ENCODE assay signal across 9 cellular contexts in the genomic region with DNA sequence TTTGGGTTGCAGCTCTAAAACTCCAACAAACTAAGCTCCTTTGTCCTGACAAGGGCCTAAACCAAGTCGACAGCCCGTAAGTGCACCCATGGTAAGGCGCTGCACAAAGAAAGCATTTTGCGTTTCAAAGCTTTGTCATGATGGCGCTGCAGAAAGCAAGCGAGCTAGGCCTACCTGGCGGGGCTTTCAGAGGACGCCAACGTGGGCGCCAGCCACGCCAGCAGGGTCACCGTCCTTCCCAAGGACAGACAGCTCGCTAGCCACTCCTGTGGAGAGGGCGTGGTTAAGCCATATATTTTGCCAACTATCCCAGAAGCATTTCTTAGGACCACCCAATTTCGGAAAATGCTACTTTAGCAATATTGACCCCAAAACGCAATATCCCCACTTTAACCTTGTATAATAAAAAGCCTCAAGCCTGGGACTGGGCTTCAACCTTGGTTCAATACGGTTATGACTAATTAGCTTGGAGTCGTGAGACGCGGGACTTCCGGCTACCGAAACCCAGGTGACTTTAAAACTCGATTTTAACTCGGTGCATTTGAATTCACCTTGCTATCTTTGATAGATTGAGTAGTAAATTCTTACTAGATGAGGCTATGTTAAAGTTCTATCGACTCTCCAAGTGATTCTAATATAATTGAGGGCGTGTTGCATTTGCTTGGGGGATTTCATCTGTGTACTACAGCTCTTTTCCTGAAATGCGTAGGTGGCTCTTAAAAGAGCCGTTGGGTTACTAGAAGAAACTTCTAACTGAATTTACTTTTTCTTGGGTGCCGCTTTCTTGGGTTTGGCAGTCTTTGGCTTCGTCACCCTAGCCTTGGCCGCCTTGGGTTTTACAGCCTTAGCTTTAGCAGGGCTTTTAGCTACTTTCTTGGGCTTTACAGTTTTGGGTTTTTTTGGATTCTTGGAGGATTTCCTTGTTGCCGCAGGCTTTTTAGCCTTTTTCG. TPM values are rescaled to one million over a fixed set of nuclear protein-coding genes. Genes with fewer than 3 reads are reported as not detected.
DNase-seq lines count a peak whose midpoint lies in the region; FAIRE-seq and TF ChIP-seq lines count a peak whose summit lies in the region.
"Had no signal": no experiment of that assay in that cellular context is flagged by ENCODE, and none has a peak within 500 bp of the region (broad histone marks: within the 10 kb centered on the region; RNA-seq: fewer than 3 reads in every experiment).

No MANE protein-coding gene starts in this region.

- no peaks in the 10 kb centered on the region for H3K36me3 Mint-ChIP-seq in H9 (ENCODE audit: insufficient read depth in 1 of 3, low read depth in 3 of 3)

- H3K4me1 ChIP-seq in H9 (ENCODE audit: insufficient read depth, low read length) (no peaks in the 10 kb centered on the region; the same call in 1 of the 2 replicates), ascending aorta (peaks cover 0 to 3% of the 10 kb centered on the region in 2 donors), spleen (peaks cover 0 to 27% (median 20%) of the 10 kb centered on the region in 6 donors)

- peak overlapping the region; percentile 33; the same call in 1 of the 2 replicates for H3K14ac ChIP-seq in H9 (ENCODE audit: insufficient read depth, low read length)

- no peaks in the 10 kb centered on the region for H3K36me3 ChIP-seq in ascending aorta
- no peaks in the 10 kb centered on the region for H3K36me3 ChIP-seq in spleen

- H2BK12ac ChIP-seq in H9 (ENCODE audit: insufficient read length, low read depth, low read length): no peak overlapping the region

- peak overlapping the region; percentile 48 for H3K9ac ChIP-seq in H9 (ENCODE audit: extremely low read depth, insufficient read length, low read length)

- no peaks in the 10 kb centered on the region for H4K20me1 ChIP-seq in H9 (ENCODE audit: control insufficient read depth, insufficient read depth, insufficient read length)

- no peak overlapping the region for H4K5ac ChIP-seq in H9 (ENCODE audit: insufficient read length, low read depth, low read length)

- peaks cover 12 to 32% of the 10 kb centered on the region in 2 experiments; a peak in 3 of 4 replicates for H3K4me1 Mint-ChIP-seq in H9

- no peak overlapping the region for H3K23ac ChIP-seq in H9 (ENCODE audit: insufficient read length, low read depth, low read length)

- TF ChIP-seq CTCF in H9 (conservative IDR thresholded peaks at IDR 0.05) (no peak), ascending aorta (IDR thresholded peaks at IDR 0.05) (no peak), spleen (IDR thresholded peaks at IDR 0.05 in 8 of 11, conservative IDR thresholded peaks at IDR 0.05 in 3 of 11) (no peak)

- no peak overlapping the region for H2AK5ac ChIP-seq in H9 (ENCODE audit: insufficient read length, low read length)

- peak overlapping the region; percentile 4 for H3K4me2 ChIP-seq in H9 (ENCODE audit: insufficient read depth, insufficient read length, low read length)

- WGBS in H9 (ENCODE audit: extremely low coverage, insufficient read length, low lambda C conversion rate): no CpG with 5 or more reads among the region's 33 CpGs
- whole genome bisulfite sequencing in spleen, 5 donors: 69 to 91% (median 77%) methylated on average over 33 of the region's 33 CpGs

- no peak overlapping the region for H2BK15ac ChIP-seq in H9 (ENCODE audit: low read depth, low read length)

- H3K9me3 ChIP-seq in H9 (ENCODE audit: control insufficient read depth, low read depth, low read length): no peaks in the 10 kb centered on the region
- no peaks in the 10 kb centered on the region for H3K9me3 ChIP-seq in ascending aorta
- H3K9me3 ChIP-seq in spleen: peaks cover 0 to 28% (median 2%) of the 10 kb centered on the region in 8 donors

- H3K27me3 ChIP-seq in H9 (ENCODE audit: insufficient read depth, low read length) (no peaks in the 10 kb centered on the region), ascending aorta (no peaks in the 10 kb centered on the region), spleen (replicated peaks in 1 of 7) (no peaks in the 10 kb centered on the region)

- H3T11ph ChIP-seq in H9 (ENCODE audit: low read length): no peak overlapping the region

- H3K4me3 ChIP-seq in ascending aorta (peak overlapping the region; percentile 36 to 73), iPS-11a (ENCODE audit: low read depth, low read length) (peak overlapping the region; percentile 49), spleen (peak overlapping the region in 4 of 8 donors; percentile 10 to 58 (median 26))

- DNase-seq in H9 (peak; percentile 56), ascending aorta (ENCODE audit: low spot score in 2 of 2) (no peak), spleen (no peak), NCI-H187 treated with DMSO at 0.1 percent for 48 hours (lab: John Stamatoyannopoulos, UW) (no peak), H54 (ENCODE audit: insufficient read length, low spot score) (no peak), occipital lobe (lab: John Stamatoyannopoulos, UW) (no peak), NCI-H446 (lab: John Stamatoyannopoulos, UW) (no peak)
- DNase-seq: NCI-H345 had no signal

- no peak overlapping the region for H2AFZ ChIP-seq in H9 (ENCODE audit: low read length)

- no peak for TF ChIP-seq POLR2A in spleen (IDR thresholded peaks at IDR 0.05)
- TF ChIP-seq POLR2A in H54 (IDR thresholded peaks at IDR 0.05; ENCODE audit: low read depth, low read length): no peak

- H4K8ac ChIP-seq in H9 (replicated peaks; ENCODE audit: insufficient read length, low read depth, low read length): no peak overlapping the region

- H3K23me2 ChIP-seq in H9 (ENCODE audit: insufficient read length, low read depth, low read length, poor library complexity, severe bottlenecking): peaks cover 14% of the 10 kb centered on the region

- H2BK20ac ChIP-seq in H9 (ENCODE audit: low read depth, low read length, poor library complexity, severe bottlenecking): no peak overlapping the region

- H3K79me2 ChIP-seq in H9 (ENCODE audit: insufficient read depth, low read length): no peaks in the 10 kb centered on the region

- peak overlapping the region; percentile 4 to 54; a peak in 4 of 5 replicates for H3K4me3 Mint-ChIP-seq in H9

- peak overlapping the region; percentile 86 for H3K18ac ChIP-seq in H9 (ENCODE audit: insufficient read length, low read depth, low read length)

- H3K9me3 Mint-ChIP-seq in H9: no peaks in the 10 kb centered on the region; a peak in 1 of 5 replicates

- H3K79me1 ChIP-seq in H9 (ENCODE audit: insufficient read depth, low read depth, low read length, poor library complexity, severe bottlenecking): no peaks in the 10 kb centered on the region

- H3K27me3 Mint-ChIP-seq in H9 (ENCODE audit: low read depth): no peaks in the 10 kb centered on the region

- no peak overlapping the region for H4K91ac ChIP-seq in H9 (ENCODE audit: insufficient read length, low read depth, low read length)

- no peak for FAIRE-seq in H54 (lab: Jason Lieb, UNC)

- H3K27ac Mint-ChIP-seq in H9: peak overlapping the region in 2 of 3 experiments; percentile 8 to 95; a peak in 4 of 7 replicates

- H3K27ac ChIP-seq in H9 (ENCODE audit: insufficient read length, low read depth, low read length): no peak overlapping the region
- peak overlapping the region; percentile 80 to 86 for H3K27ac ChIP-seq in ascending aorta
- peak overlapping the region in 6 of 8 donors; percentile 47 to 71 (median 66) for H3K27ac ChIP-seq in spleen

- H3K4ac ChIP-seq in H9 (ENCODE audit: low read depth, low read length): no peak overlapping the region; the same call in 1 of the 2 replicates

- H2BK120ac ChIP-seq in H9 (ENCODE audit: low read depth, low read length, poor library complexity, severe bottlenecking): no peak overlapping the region

- H3K56ac ChIP-seq in H9 (ENCODE audit: insufficient read length, low read depth, low read length): no peak overlapping the region

- H2BK5ac ChIP-seq in H9 (ENCODE audit: insufficient read length, low read length): no peak overlapping the region

- intact Hi-C loops in ascending aorta (cut with DNase I) (loop anchor here (1.0 kb wide), 2 partner anchors 13 to 24 kb away; no protein-coding TSS in a partner anchor), spleen (cut with DNase I; ENCODE audit: low total_unique reads) (no loop called here)

RNA-seq across cellular contexts. Expression of a gene that starts 54.0 kb away (rescaled TPM):
- 0.55 and 0.61 TPM in 2 replicates for total RNA-seq in H9 (2021)
- 7.6 TPM for total RNA-seq in ascending aorta
- 10 to 100 TPM; 25.7 to 34.4 (median 30.3) TPM for total RNA-seq in spleen
- 10 to 100 TPM in 1 of 3 donors, 1 to 10 TPM in 2; 8.0 to 14.4 (median 9.6) TPM for polyA plus RNA-seq in spleen
- total RNA-seq in occipital lobe: 0.47 TPM
